Comparison of ENCODE assay signal across 9 cellular contexts in the genomic region with DNA sequence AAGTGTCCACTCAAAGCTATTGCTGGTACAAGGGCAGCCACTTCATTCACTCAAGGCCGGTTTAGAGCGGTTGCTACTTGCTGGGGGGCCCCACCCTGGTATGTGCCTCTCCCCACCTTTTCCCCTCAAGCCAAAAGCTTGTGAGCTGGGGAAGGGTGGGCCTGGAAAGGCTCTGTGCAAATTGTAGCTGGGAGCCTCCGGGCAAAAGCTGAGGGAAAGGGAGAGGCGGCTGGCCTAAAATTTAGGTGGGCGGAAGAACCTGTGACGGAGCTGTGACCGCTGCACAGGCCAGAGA. TPM values are rescaled to one million over a fixed set of nuclear protein-coding genes. Genes with fewer than 3 reads are reported as not detected.
DNase-seq lines count a peak whose midpoint lies in the region; ATAC-seq and TF ChIP-seq lines count a peak whose summit lies in the region.
"Had no signal": no experiment of that assay in that cellular context is flagged by ENCODE, and none has a peak within 500 bp of the region (broad histone marks: within the 10 kb centered on the region; RNA-seq: fewer than 3 reads in every experiment).

No MANE protein-coding gene starts in this region.

- no peak for TF ChIP-seq POLR2A in body of pancreas (IDR thresholded peaks at IDR 0.05)

- H3K27ac Mint-ChIP-seq in stimulated activated naive CD8-positive, alpha-beta T cell treated with anti-CD3 and anti-CD28 coated beads, Interleukin-15, Interleukin-2, amounts not matched to agents 100 ng/mL and 50 ng/mL, for 24 hours = peak overlapping the region; percentile 87

- H3K4me3 ChIP-seq in body of pancreas = no peak overlapping the region
- peak overlapping the region in 1 of 2 donors; percentile 77 for H3K4me3 ChIP-seq in mucosa of rectum (ENCODE audit: low read length in 2 of 2)

- H3K9me3 Mint-ChIP-seq in stimulated activated naive CD8-positive, alpha-beta T cell treated with anti-CD3 and anti-CD28 coated beads, Interleukin-15, Interleukin-2, amounts not matched to agents 100 ng/mL and 50 ng/mL, for 24 hours = no peaks in the 10 kb centered on the region

- ATAC-seq in stimulated activated naive CD8-positive, alpha-beta T cell treated with anti-CD3 and anti-CD28 coated beads, Interleukin-15, Interleukin-2, amounts not matched to agents 100 U/mL and 50 U/mL, for 24 hours = no peak
- no peak for ATAC-seq in body of pancreas

- H3K4me1 Mint-ChIP-seq in stimulated activated naive CD8-positive, alpha-beta T cell treated with anti-CD3 and anti-CD28 coated beads, Interleukin-15, Interleukin-2, amounts not matched to agents 100 ng/mL and 50 ng/mL, for 24 hours (ENCODE audit: low read depth) = peaks cover 60% of the 10 kb centered on the region

- no peak for TF ChIP-seq CTCF in body of pancreas (IDR thresholded peaks at IDR 0.05)

- WGBS in body of pancreas, 2 donors = 61 to 79% methylated on average over 4 to 7 of the region's 7 CpGs

- H3K36me3 ChIP-seq in body of pancreas (replicated peaks in 1 of 2; ENCODE audit: insufficient read depth in 1 of 2, low read depth in 2 of 2) (peaks cover 0 to 7% of the 10 kb centered on the region in 2 donors), mucosa of rectum (ENCODE audit: control insufficient read depth in 2 of 2, insufficient read depth in 2 of 2, low read length in 2 of 2) (peaks cover 22 to 29% of the 10 kb centered on the region in 2 donors)

- H3K4me1 ChIP-seq in body of pancreas (peaks cover 20% of the 10 kb centered on the region), mucosa of rectum (ENCODE audit: control insufficient read depth in 2 of 2, insufficient read depth in 2 of 2, low read length in 2 of 2) (peaks cover 13% of the 10 kb centered on the region in 2 donors)

- peak overlapping the region; percentile 22 for H3K4me3 Mint-ChIP-seq in stimulated activated naive CD8-positive, alpha-beta T cell treated with anti-CD3 and anti-CD28 coated beads, Interleukin-15, Interleukin-2, amounts not matched to agents 100 ng/mL and 50 ng/mL, for 24 hours

- H3K36me3 Mint-ChIP-seq in stimulated activated naive CD8-positive, alpha-beta T cell treated with anti-CD3 and anti-CD28 coated beads, Interleukin-15, Interleukin-2, amounts not matched to agents 100 ng/mL and 50 ng/mL, for 24 hours (ENCODE audit: low read depth) = peaks cover 55% of the 10 kb centered on the region

- intact Hi-C loops in body of pancreas (cut with DNase I) = no loop called here

- peak overlapping the region in 3 of 4 donors; percentile 16 to 82 (median 65) for H3K27ac ChIP-seq in body of pancreas
- peak overlapping the region; percentile 89 to 90 for H3K27ac ChIP-seq in mucosa of rectum (ENCODE audit: low read depth in 2 of 2, low read length in 2 of 2)

- H3K27me3 ChIP-seq in body of pancreas (no peaks in the 10 kb centered on the region), mucosa of rectum (ENCODE audit: control insufficient read depth in 2 of 2, insufficient read depth in 2 of 2, low read length in 2 of 2) (no peaks in the 10 kb centered on the region)

- no peaks in the 10 kb centered on the region for H3K9me3 ChIP-seq in body of pancreas
- no peaks in the 10 kb centered on the region for H3K9me3 ChIP-seq in mucosa of rectum (ENCODE audit: control insufficient read depth in 2 of 2, low read length in 2 of 2)

- H3K27me3 Mint-ChIP-seq in stimulated activated naive CD8-positive, alpha-beta T cell treated with anti-CD3 and anti-CD28 coated beads, Interleukin-15, Interleukin-2, amounts not matched to agents 100 ng/mL and 50 ng/mL, for 24 hours = no peaks in the 10 kb centered on the region

- no peak for DNase-seq in stimulated activated naive CD8-positive, alpha-beta T cell treated with anti-CD3 and anti-CD28 coated beads, Interleukin-15, Interleukin-2, amounts not matched to agents 100 U/mL and 50 U/mL, for 24 hours
- DNase-seq in body of pancreas (no peak), NCI-H146 treated with DMSO at 0.1 percent for 48 hours (lab: John Stamatoyannopoulos, UW; ENCODE audit: unreplicated experiment) (no peak), ureter (ENCODE audit: low spot score) (no peak), NCI-H69 (lab: John Stamatoyannopoulos, UW) (no peak), AG08395 (ENCODE audit: low spot score) (no peak)
- DNase-seq: GF-D8 had no signal

- peak overlapping the region; percentile 74 to 85 for H3K9ac ChIP-seq in mucosa of rectum (ENCODE audit: low read depth in 1 of 2, low read length in 2 of 2)

RNA-seq across cellular contexts. Expression of gene SH3D21, which starts 0.3 kb away (rescaled TPM):
- total RNA-seq in body of pancreas (under 1 TPM; 0.33 to 0.52 TPM), ureter (9.5 TPM)

RNA-seq across cellular contexts. Expression of gene EVA1B, which starts 17.6 kb away (rescaled TPM):
- total RNA-seq in body of pancreas (10 to 100 TPM; 32.2 to 32.3 TPM), ureter (12.4 TPM)
